ENCODE assay signal across 8 cellular contexts in the genomic region with DNA sequence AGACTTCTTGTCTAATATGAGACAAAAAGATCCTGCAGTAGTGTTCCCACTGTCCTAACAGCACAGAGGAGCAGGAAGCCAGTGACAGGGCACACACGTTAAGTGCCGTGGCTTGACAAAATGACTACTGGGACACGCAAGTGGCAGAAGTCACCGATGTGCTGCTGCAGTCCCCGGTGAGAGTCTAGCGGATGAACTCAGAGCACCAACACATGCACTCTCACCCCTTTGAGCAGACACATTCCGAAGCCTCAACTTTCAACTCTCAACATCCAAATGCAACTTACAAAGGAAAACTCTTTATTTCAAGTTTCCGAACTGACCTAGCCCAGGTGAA. TPM values are rescaled to one million over a fixed set of nuclear protein-coding genes. Genes with fewer than 3 reads are reported as not detected.
DNase-seq lines count a peak whose midpoint lies in the region; ATAC-seq and TF ChIP-seq lines count a peak whose summit lies in the region.

No MANE protein-coding gene starts in this region.

- H3K4me3 Mint-ChIP-seq in activated naive CD4-positive, alpha-beta T cell treated with anti-CD3 and anti-CD28 coated beads, Interleukin-2, amount 10 ng/mL, durations not matched to agents 7 days and 5 days, result peak overlapping the region; percentile 60

- TF ChIP-seq CTCF in ascending aorta (IDR thresholded peaks at IDR 0.05), result no peak

- H3K27ac Mint-ChIP-seq in activated naive CD4-positive, alpha-beta T cell treated with anti-CD3 and anti-CD28 coated beads, Interleukin-2, amount 10 ng/mL, durations not matched to agents 7 days and 5 days, result no peak overlapping the region

- H3K9me3 Mint-ChIP-seq in activated naive CD4-positive, alpha-beta T cell treated with anti-CD3 and anti-CD28 coated beads, Interleukin-2, amount 10 ng/mL, durations not matched to agents 7 days and 5 days, result no peaks in the 10 kb centered on the region

- no peak for DNase-seq in activated naive CD4-positive, alpha-beta T cell treated with anti-CD3 and anti-CD28 coated beads, Interleukin-2, amount 10 ng/mL, durations not matched to agents 7 days and 5 days
- DNase-seq in activated naive CD4-positive, alpha-beta T cell treated with Interleukin-2 at 50 U/mL for 16 hours, result no peak
- DNase-seq in ascending aorta (ENCODE audit: low spot score in 2 of 2), result no peak
- peak; percentile 15 for DNase-seq in iPS-NIHi11 (ENCODE audit: low spot score)
- DNase-seq in stimulated activated CD8-positive, alpha-beta memory T cell treated with anti-CD3 and anti-CD28 coated beads, Interleukin-4, amount 100 ng/mL, for 48 hours, result peak; percentile 24
- no peak for DNase-seq in COLO829 (ENCODE audit: low spot score)

- H3K4me1 Mint-ChIP-seq in activated naive CD4-positive, alpha-beta T cell treated with anti-CD3 and anti-CD28 coated beads, Interleukin-2, amount 10 ng/mL, durations not matched to agents 7 days and 5 days, result peaks cover 14% of the 10 kb centered on the region

- no peaks in the 10 kb centered on the region for H3K36me3 ChIP-seq in ascending aorta

- peak overlapping the region; percentile 63 to 75 for H3K27ac ChIP-seq in ascending aorta

- CTCF ChIA-PET in activated naive CD4-positive, alpha-beta T cell treated with anti-CD3 and anti-CD28 coated beads, Interleukin-2, amount 10 ng/mL, durations not matched to agents 7 days and 5 days (lab: Charles Lee), result interaction anchor here (0.9 to 1.6 kb wide), 3 partner anchors 10 to 124 kb away, joined by 3 to 4 read pairs (median 3); no protein-coding TSS in a partner anchor

- intact Hi-C loops in ascending aorta (cut with DNase I), result loop anchor here (5.0 kb wide), 1 partner anchor 71 kb away; no protein-coding TSS in a partner anchor

- no peaks in the 10 kb centered on the region for H3K9me3 ChIP-seq in ascending aorta

- H3K27me3 ChIP-seq in ascending aorta, result no peaks in the 10 kb centered on the region

- ATAC-seq in HG03095 (IDR thresholded peaks at IDR 0.05; ENCODE audit: unreplicated experiment) (no peak), GM19455 (IDR thresholded peaks at IDR 0.05; ENCODE audit: unreplicated experiment) (no peak)

- peaks cover 45% of the 10 kb centered on the region for H3K27me3 Mint-ChIP-seq in activated naive CD4-positive, alpha-beta T cell treated with anti-CD3 and anti-CD28 coated beads, Interleukin-2, amount 10 ng/mL, durations not matched to agents 7 days and 5 days

- H3K36me3 Mint-ChIP-seq in activated naive CD4-positive, alpha-beta T cell treated with anti-CD3 and anti-CD28 coated beads, Interleukin-2, amount 10 ng/mL, durations not matched to agents 7 days and 5 days, result no peaks in the 10 kb centered on the region

- peak overlapping the region; percentile 71 to 80 for H3K4me3 ChIP-seq in ascending aorta

- H3K4me1 ChIP-seq in ascending aorta, result peaks cover 0 to 4% of the 10 kb centered on the region in 2 donors

RNA-seq across cellular contexts. Expression of a gene that starts 0.9 kb away (rescaled TPM):
- total RNA-seq in ascending aorta, result 49.0 TPM

Comparison
In these comparisons a context has a peak if more than half of its experiments do, and no peak if none do; other contexts are left out.
1. DNase-seq: peak in iPS-NIHi11 (single experiment) and stimulated activated CD8-positive, alpha-beta memory T cell treated with anti-CD3 and anti-CD28 coated beads, Interleukin-4, amount 100 ng/mL, for 48 hours (single experiment); none in activated naive CD4-positive, alpha-beta T cell treated with anti-CD3 and anti-CD28 coated beads, Interleukin-2, amount 10 ng/mL, durations not matched to agents 7 days and 5 days (single experiment), activated naive CD4-positive, alpha-beta T cell treated with Interleukin-2 at 50 U/mL for 16 hours (single experiment), ascending aorta (0 of 2) and COLO829 (single experiment).